8 cellular contexts compared by ENCODE assay signal in the genomic region with DNA sequence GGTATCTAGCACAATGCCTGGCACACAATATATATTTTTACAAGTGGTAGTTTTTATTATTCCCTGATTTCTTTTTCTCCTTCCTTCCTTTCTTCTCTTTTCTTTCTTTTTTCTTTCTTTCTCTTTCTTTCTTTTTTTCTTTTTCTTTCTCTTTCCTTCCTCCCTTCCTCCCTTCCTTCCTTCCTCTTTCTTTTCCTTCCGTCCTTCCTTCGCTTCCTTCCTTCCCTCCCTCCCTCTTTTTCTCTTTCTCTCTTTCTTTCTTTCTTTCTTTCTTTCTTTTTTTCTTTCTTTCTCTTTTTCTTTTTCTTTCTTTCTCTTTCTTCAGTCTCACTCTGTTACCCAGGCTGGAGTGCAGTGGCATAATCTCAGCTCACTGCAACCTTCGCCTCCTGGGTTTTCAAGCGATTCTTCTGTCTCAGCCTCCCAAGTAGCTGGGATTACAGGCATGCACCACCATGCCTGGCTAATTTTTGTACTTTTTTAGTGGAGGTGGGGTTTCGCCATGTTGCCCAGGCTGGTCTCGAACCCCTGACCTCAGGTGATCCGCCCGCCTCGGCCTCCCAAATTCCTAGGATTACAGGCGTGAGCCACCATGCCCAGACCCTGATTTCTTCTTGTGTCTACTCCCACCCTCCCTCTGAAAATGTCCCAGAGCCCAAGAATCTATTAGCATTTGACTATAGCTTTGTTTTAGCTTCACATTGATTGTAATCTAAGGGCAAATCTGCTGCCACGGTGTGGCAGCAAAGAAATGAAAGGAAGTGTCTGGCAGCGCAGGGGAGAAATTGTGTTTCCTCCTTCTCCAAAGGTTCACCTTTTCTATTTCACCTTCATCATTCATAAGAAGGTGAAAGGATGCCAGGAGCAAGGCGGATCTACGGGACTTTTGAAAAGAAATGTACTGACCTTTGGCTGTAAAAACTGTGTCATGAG. TPM values are rescaled to one million over a fixed set of nuclear protein-coding genes. Genes with fewer than 3 reads are reported as not detected.
DNase-seq lines count a peak whose midpoint lies in the region; ATAC-seq and TF ChIP-seq lines count a peak whose summit lies in the region.

No MANE protein-coding gene starts in this region.

- POLR2A ChIA-PET in WTC11 (lab: Charles Lee) = no interaction called here

- no peak overlapping the region for H3K4me3 Mint-ChIP-seq in WTC11
- no peak overlapping the region for H3K4me3 Mint-ChIP-seq in nephron progenitor cell

- H3K27ac Mint-ChIP-seq in WTC11 (no peak overlapping the region), nephron progenitor cell (peak overlapping the region; percentile 24)

- peak; percentile 12 for TF ChIP-seq CTCF in GM12873 (IDR thresholded peaks at IDR 0.05; ENCODE audit: insufficient read depth, low read depth, low read length, missing control alignments)
- TF ChIP-seq CTCF in WTC11 (IDR thresholded peaks at IDR 0.05) = no peak
- no peak for TF ChIP-seq CTCF in nephron progenitor cell (IDR thresholded peaks at IDR 0.05)

- H3K27me3 Mint-ChIP-seq in WTC11 (ENCODE audit: low read depth) (no peaks in the 10 kb centered on the region; the same call in 1 of the 2 replicates), nephron progenitor cell (ENCODE audit: low read depth, poor library complexity) (peaks cover 22% of the 10 kb centered on the region)

- CTCF ChIA-PET in WTC11 (lab: Charles Lee) = interaction anchor here (1.2 kb wide), 1 partner anchor 13 kb away, joined by 3 read pairs; no protein-coding TSS in a partner anchor

- H3K4me1 Mint-ChIP-seq in WTC11 = peaks cover 9% of the 10 kb centered on the region
- peaks cover 15% of the 10 kb centered on the region for H3K4me1 Mint-ChIP-seq in nephron progenitor cell

- DNase-seq in WTC11 (ENCODE audit: low spot score) = no peak
- DNase-seq in nephron progenitor cell = no peak
- no peak for DNase-seq in T-helper 2 cell
- DNase-seq in stimulated activated CD4-positive, alpha-beta T cell treated with anti-CD3 and anti-CD28 coated beads, Interleukin-4, amount 100 ng/mL, for 24 hours = no peak
- DNase-seq in NCI-H2227 treated with DMSO at 0.1 percent for 48 hours (lab: John Stamatoyannopoulos, UW) = no peak
- no peak for DNase-seq in DMS153 (lab: John Stamatoyannopoulos, UW)

- ATAC-seq in HG02759 (IDR thresholded peaks at IDR 0.05; ENCODE audit: unreplicated experiment) (peak; percentile 35), WTC11 (no peak)

- H3K9me3 Mint-ChIP-seq in WTC11 = no peaks in the 10 kb centered on the region
- H3K9me3 Mint-ChIP-seq in nephron progenitor cell = no peaks in the 10 kb centered on the region

- no peaks in the 10 kb centered on the region for H3K36me3 Mint-ChIP-seq in WTC11
- no peaks in the 10 kb centered on the region for H3K36me3 Mint-ChIP-seq in nephron progenitor cell (ENCODE audit: low read depth)

TF ChIP-seq in WTC11, 78 proteins besides CTCF, POLR2A, EP300 and RAD21:
- no peak for TF ChIP-seq RORB (CRISPR knock-in tag; IDR thresholded peaks at IDR 0.05)
- TF ChIP-seq, protein P1, sequence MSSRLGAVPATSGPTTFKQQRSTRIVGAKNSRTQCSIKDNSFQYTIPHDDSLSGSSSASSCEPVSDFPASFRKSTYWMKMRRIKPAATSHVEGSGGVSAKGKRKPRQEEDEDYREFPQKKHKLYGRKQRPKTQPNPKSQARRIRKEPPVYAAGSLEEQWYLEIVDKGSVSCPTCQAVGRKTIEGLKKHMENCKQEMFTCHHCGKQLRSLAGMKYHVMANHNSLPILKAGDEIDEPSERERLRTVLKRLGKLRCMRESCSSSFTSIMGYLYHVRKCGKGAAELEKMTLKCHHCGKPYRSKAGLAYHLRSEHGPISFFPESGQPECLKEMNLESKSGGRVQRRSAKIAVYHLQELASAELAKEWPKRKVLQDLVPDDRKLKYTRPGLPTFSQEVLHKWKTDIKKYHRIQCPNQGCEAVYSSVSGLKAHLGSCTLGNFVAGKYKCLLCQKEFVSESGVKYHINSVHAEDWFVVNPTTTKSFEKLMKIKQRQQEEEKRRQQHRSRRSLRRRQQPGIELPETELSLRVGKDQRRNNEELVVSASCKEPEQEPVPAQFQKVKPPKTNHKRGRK (CRISPR knock-in tag; IDR thresholded peaks at IDR 0.05; ENCODE audit: borderline replicate concordance) = 0 out of 2 replicates have a peak, but pooled peaks have one; percentile 77

RNA-seq across cellular contexts. Expression of gene ABCB10, which starts 19.9 kb away (rescaled TPM):
- total RNA-seq in WTC11 (2021) = 9.2 to 11.0 TPM (median 11.0 TPM) in 3 replicates

RNA-seq across cellular contexts. Expression of gene TAF5L, which starts 47.5 kb away (rescaled TPM):
- total RNA-seq in WTC11 (2021) = 17.9 to 23.8 TPM (median 18.9 TPM) in 3 replicates

RNA-seq across cellular contexts. Expression of gene URB2, which starts 47.6 kb away (rescaled TPM):
- total RNA-seq in WTC11 (2021) = 20.7 to 24.6 TPM (median 22.5 TPM) in 3 replicates
